11 cellular contexts compared by ENCODE assay signal in the genomic region with DNA sequence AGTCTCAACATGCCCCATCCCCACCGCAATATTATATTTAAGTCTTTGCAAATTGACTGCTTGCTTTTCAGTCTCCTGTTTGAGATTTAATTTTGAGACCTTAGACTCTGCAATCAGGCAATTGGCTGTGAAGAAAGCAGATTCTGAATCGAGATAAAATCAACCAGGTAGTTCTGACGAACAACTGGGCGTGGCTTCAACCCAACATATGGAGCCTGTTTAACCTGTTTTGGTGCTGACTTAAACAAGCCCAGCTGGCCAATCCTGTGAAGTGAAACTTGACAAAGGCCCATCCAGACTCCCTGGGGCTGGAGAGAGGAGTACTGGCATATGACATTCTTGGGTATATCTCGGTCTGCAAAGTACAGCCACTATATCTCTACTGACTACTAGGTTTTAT. TPM values are rescaled to one million over a fixed set of nuclear protein-coding genes. Genes with fewer than 3 reads are reported as not detected.
DNase-seq lines count a peak whose midpoint lies in the region; TF ChIP-seq lines count a peak whose summit lies in the region.
"Had no signal": no experiment of that assay in that cellular context is flagged by ENCODE, and none has a peak within 500 bp of the region (broad histone marks: within the 10 kb centered on the region; RNA-seq: fewer than 3 reads in every experiment).

No MANE protein-coding gene starts in this region.

- H3K9me3 ChIP-seq in esophagus (ENCODE audit: control insufficient read depth in 2 of 2, insufficient read depth in 1 of 2, low read depth in 1 of 2, low read length in 1 of 2) (peaks cover 0 to 2% of the 10 kb centered on the region in 2 donors), neuronal stem cell (replicated peaks in 1 of 2; ENCODE audit: control insufficient read depth in 2 of 2, insufficient read depth in 1 of 2, low read depth in 1 of 2, low read length in 2 of 2) (peaks cover 0 to 11% of the 10 kb centered on the region in 2 donors)
- H3K9me3 ChIP-seq: psoas muscle had no signal

- peaks cover 8% of the 10 kb centered on the region for H3K4me1 Mint-ChIP-seq in T-helper 2 cell treated with Interferon-gamma antibody and Interleukin-4, amounts not matched to agents 5 μg/mL and 100 μg/mL, for 36 hours (ENCODE audit: low read depth)

- H3K9me3 Mint-ChIP-seq in T-helper 2 cell treated with Interferon-gamma antibody and Interleukin-4, amounts not matched to agents 5 μg/mL and 100 μg/mL, for 36 hours, result peaks cover 13% of the 10 kb centered on the region

- in situ Hi-C loops in GM13977 (cut with MboI; ENCODE audit: low pct_unique_long_range_greater_than_20kb, low sequenced_read_pairs, unreplicated experiment), result no loop called here

- no peaks in the 10 kb centered on the region for H3K79me1 ChIP-seq in neuronal stem cell (ENCODE audit: low read depth, low read length)

- no peak overlapping the region for H3K9ac ChIP-seq in neuronal stem cell (ENCODE audit: low read depth, low read length, poor library complexity)

- no peak for TF ChIP-seq CTCF in GM13977 (IDR thresholded peaks at IDR 0.05; ENCODE audit: extremely low read depth, insufficient read depth, missing control alignments)

- no peak overlapping the region for H3K4me3 Mint-ChIP-seq in T-helper 2 cell treated with Interferon-gamma antibody and Interleukin-4, amounts not matched to agents 5 μg/mL and 100 μg/mL, for 36 hours
- H3K4me3 Mint-ChIP-seq: CD8-positive, alpha-beta memory T cell had no signal

- DNase-seq in DMS79 (lab: John Stamatoyannopoulos, UW) (peak; percentile 97), NCI-H345 treated with DMSO at 0.1 percent for 48 hours (lab: John Stamatoyannopoulos, UW; ENCODE audit: unreplicated experiment) (peak; percentile 89), neuronal stem cell (ENCODE audit: low spot score) (no peak), EL (no peak), GM13977 (ENCODE audit: low spot score) (no peak)
- DNase-seq in T-helper 2 cell treated with Interferon-gamma antibody and Interleukin-4, amounts not matched to agents 5 μg/mL and 100 μg/mL, for 36 hours (ENCODE audit: low spot score), result no peak
- no peak for DNase-seq in activated CD4-positive, alpha-beta T cell treated with anti-CD3 and anti-CD28 coated beads, Interleukin-2, amount 50 U/mL, for 1 hour
- DNase-seq: CD8-positive, alpha-beta memory T cell; NCI-H1092 treated with DMSO at 0.1 percent for 48 hours; psoas muscle had no signal

- H3K27me3 Mint-ChIP-seq in T-helper 2 cell treated with Interferon-gamma antibody and Interleukin-4, amounts not matched to agents 5 μg/mL and 100 μg/mL, for 36 hours (ENCODE audit: low read depth), result peaks cover 10% of the 10 kb centered on the region

- H2AFZ ChIP-seq in neuronal stem cell (ENCODE audit: low read length), result peak overlapping the region; percentile 44

- H3K4ac ChIP-seq in neuronal stem cell (ENCODE audit: low read length), result no peak overlapping the region

- no peaks in the 10 kb centered on the region for H3K27me3 ChIP-seq in esophagus (ENCODE audit: control insufficient read depth in 1 of 2, insufficient read depth in 2 of 2, low read length in 2 of 2)
- H3K27me3 ChIP-seq in neuronal stem cell (ENCODE audit: control insufficient read depth in 3 of 3, insufficient read depth in 3 of 3, low read depth in 1 of 3, low read length in 3 of 3), result no peaks in the 10 kb centered on the region

- no peak overlapping the region for H3K18ac ChIP-seq in neuronal stem cell (ENCODE audit: low read length)

- WGBS in esophagus, 2 donors, result 40 to 45% methylated on average over 5 of the region's 5 CpGs
- WGBS in neuronal stem cell (ENCODE audit: extremely low coverage in 2 of 2, insufficient read length in 2 of 2, insufficient replicate concordance in 1 of 2), 2 donors, result no CpG with 5 or more reads among the region's 5 CpGs

- H3K14ac ChIP-seq in neuronal stem cell (ENCODE audit: low read length), result no peak overlapping the region

- peak overlapping the region; percentile 83 to 94 for H3K27ac ChIP-seq in esophagus (ENCODE audit: low read depth in 2 of 2, low read length in 1 of 2)
- H3K27ac ChIP-seq in neuronal stem cell (replicated peaks; ENCODE audit: low read length), result no peak overlapping the region
- H3K27ac ChIP-seq: psoas muscle had no signal

- H4K91ac ChIP-seq in neuronal stem cell (ENCODE audit: low read depth, low read length, poor library complexity), result no peak overlapping the region

- no peak overlapping the region for H2BK15ac ChIP-seq in neuronal stem cell (ENCODE audit: low read length)

- H3K23ac ChIP-seq in neuronal stem cell (ENCODE audit: low read depth, low read length, poor library complexity), result no peak overlapping the region

- H3K4me1 ChIP-seq in esophagus (ENCODE audit: control insufficient read depth in 2 of 2, insufficient read depth in 2 of 2, low read length in 1 of 2) (no peaks in the 10 kb centered on the region), neuronal stem cell (ENCODE audit: control insufficient read depth in 2 of 2, insufficient read depth in 1 of 2, low read depth in 1 of 2, low read length in 2 of 2) (peaks cover 30 to 33% of the 10 kb centered on the region in 2 donors)
- H3K4me1 ChIP-seq: psoas muscle had no signal

- no peak overlapping the region for H3K27ac Mint-ChIP-seq in T-helper 2 cell treated with Interferon-gamma antibody and Interleukin-4, amounts not matched to agents 5 μg/mL and 100 μg/mL, for 36 hours
- H3K27ac Mint-ChIP-seq: CD8-positive, alpha-beta memory T cell had no signal

- H3K36me3 ChIP-seq in esophagus (ENCODE audit: control insufficient read depth in 2 of 2, insufficient read depth in 2 of 2, low read length in 1 of 2) (no peaks in the 10 kb centered on the region), neuronal stem cell (replicated peaks in 1 of 2; ENCODE audit: control insufficient read depth in 2 of 2, insufficient read depth in 2 of 2, low read length in 2 of 2) (no peaks in the 10 kb centered on the region)

- H2BK5ac ChIP-seq in neuronal stem cell (ENCODE audit: low read length), result no peak overlapping the region

- H4K8ac ChIP-seq in neuronal stem cell (ENCODE audit: low read depth, low read length), result no peak overlapping the region

- H2BK12ac ChIP-seq in neuronal stem cell (ENCODE audit: low read length), result no peak overlapping the region

- H3K36me3 Mint-ChIP-seq in T-helper 2 cell treated with Interferon-gamma antibody and Interleukin-4, amounts not matched to agents 5 μg/mL and 100 μg/mL, for 36 hours (ENCODE audit: low read depth), result peaks cover 3% of the 10 kb centered on the region

- H3K4me3 ChIP-seq in esophagus (ENCODE audit: low read depth in 1 of 2, low read length in 2 of 2), result no peak overlapping the region
- H3K4me3 ChIP-seq in neuronal stem cell (ENCODE audit: low read length in 2 of 2), result no peak overlapping the region
- H3K4me3 ChIP-seq: psoas muscle had no signal

- H2AK5ac ChIP-seq in neuronal stem cell (ENCODE audit: low read depth, low read length), result no peak overlapping the region

- H3K4me2 ChIP-seq in neuronal stem cell (ENCODE audit: insufficient read depth, low read length, poor library complexity, severe bottlenecking), result no peak overlapping the region

- no peak overlapping the region for H2BK120ac ChIP-seq in neuronal stem cell (ENCODE audit: low read depth, low read length)

RNA-seq across cellular contexts. Expression of gene CIPC, which starts 9.8 kb away (rescaled TPM):
- polyA plus RNA-seq in esophagus, result 10 to 100 TPM in 1 of 2 donors, 1 to 10 TPM in 1; 9.3 to 12.0 TPM
- polyA plus RNA-seq in neuronal stem cell (2013, experiment 1 of 2), result 14.2 TPM
- 14.6 TPM for polyA plus RNA-seq in neuronal stem cell (2013, experiment 2 of 2)

RNA-seq across cellular contexts. Expression of gene ZDHHC22, which starts 53.4 kb away (rescaled TPM):
- not detected for polyA plus RNA-seq in esophagus
- 0.53 TPM for polyA plus RNA-seq in neuronal stem cell (2013, experiment 1 of 2)
- 0.54 TPM for polyA plus RNA-seq in neuronal stem cell (2013, experiment 2 of 2)
- polyA plus RNA-seq: CD8-positive, alpha-beta memory T cell had no signal

RNA-seq across cellular contexts. Expression of gene IRF2BPL, which starts 59.7 kb away (rescaled TPM):
- polyA plus RNA-seq in esophagus, result 1 to 10 TPM; 3.5 to 9.5 TPM
- 12.3 TPM for polyA plus RNA-seq in neuronal stem cell (2013, experiment 1 of 2)
- 12.4 TPM for polyA plus RNA-seq in neuronal stem cell (2013, experiment 2 of 2)

Comparison
In these comparisons a context has a peak if more than half of its experiments do, and no peak if none do; other contexts are left out.
1. DNase-seq: peak in DMS79 (single experiment) and NCI-H345 treated with DMSO at 0.1 percent for 48 hours (single experiment); none in neuronal stem cell (single experiment), EL (single experiment), T-helper 2 cell treated with Interferon-gamma antibody and Interleukin-4, amounts not matched to agents 5 μg/mL and 100 μg/mL, for 36 hours (single experiment), GM13977 (single experiment) and activated CD4-positive, alpha-beta T cell treated with anti-CD3 and anti-CD28 coated beads, Interleukin-2, amount 50 U/mL, for 1 hour (single experiment).